ENCODE assay signal across 13 cellular contexts in genomic region chrX:120014354-120015129, GRCh38.
DNase-seq lines count a peak whose midpoint lies in the region; ATAC-seq and TF ChIP-seq lines count a peak whose summit lies in the region.
"Had no signal": no experiment of that assay in that cellular context is flagged by ENCODE, and none has a peak within 500 bp of the region (broad histone marks: within the 10 kb centered on the region; RNA-seq: fewer than 3 reads in every experiment).

No MANE protein-coding gene starts in this region.

- H3K4me3 ChIP-seq in left ventricle myocardium inferior: peak overlapping the region; percentile 52
- H3K4me3 ChIP-seq: K562 had no signal

- DNase-seq in Calu3 (no peak), NCI-H774 (lab: John Stamatoyannopoulos, UW) (peak; percentile 25), left ventricle myocardium inferior (no peak), progenitor cell of endocrine pancreas (ENCODE audit: low spot score, unreplicated experiment) (no peak), NCI-H69 (lab: John Stamatoyannopoulos, UW) (no peak), dedifferentiated amniotic fluid mesenchymal stem cell (ENCODE audit: extremely low spot score) (no peak), epidermal melanocyte (ENCODE audit: insufficient read length, low spot score) (no peak)
- DNase-seq: DMS153; stimulated activated CD4-positive, alpha-beta T cell treated with anti-CD3 and anti-CD28 coated beads, Interleukin-2, amount 100 ng/mL, for 48 hours had no signal

- no peaks in the 10 kb centered on the region for H3K9me3 ChIP-seq in left ventricle myocardium inferior (replicated peaks)
- H3K9me3 ChIP-seq: tibial nerve had no signal

- H3K4me3 Mint-ChIP-seq in Calu3 (ENCODE audit: low read depth, unreplicated experiment): peak overlapping the region; percentile 79
- peak overlapping the region; percentile 66 for H3K4me3 Mint-ChIP-seq in progenitor cell of endocrine pancreas (ENCODE audit: low read depth)
- H3K4me3 Mint-ChIP-seq: neural crest cell had no signal

- CTCF ChIA-PET in Calu3 (lab: Charles Lee): interaction anchor here (0.7 kb wide), 1 partner anchor 250 kb away, joined by 6 read pairs; no protein-coding TSS in a partner anchor

- no peaks in the 10 kb centered on the region for H3K36me3 ChIP-seq in left ventricle myocardium inferior
- H3K36me3 ChIP-seq: tibial nerve had no signal

- no peak for TF ChIP-seq CTCF in Calu3 (IDR thresholded peaks at IDR 0.05; ENCODE audit: unreplicated experiment)
- TF ChIP-seq CTCF in left ventricle myocardium inferior (IDR thresholded peaks at IDR 0.05; ENCODE audit: borderline replicate concordance): no peak
- TF ChIP-seq CTCF in progenitor cell of endocrine pancreas (IDR thresholded peaks at IDR 0.05; ENCODE audit: unreplicated experiment): no peak

- no TSS peak for BruUV-seq in Calu3 (replicated peaks; lab: Mats Ljungman, UMichigan)

- H3K36me3 Mint-ChIP-seq in Calu3 (ENCODE audit: insufficient read depth, unreplicated experiment): peaks cover 6% of the 10 kb centered on the region
- no peaks in the 10 kb centered on the region for H3K36me3 Mint-ChIP-seq in progenitor cell of endocrine pancreas (ENCODE audit: insufficient read depth)

- ATAC-seq in HG02884 (IDR thresholded peaks at IDR 0.05; ENCODE audit: unreplicated experiment): no peak
- ATAC-seq: K562 had no signal

- H3K4me1 Mint-ChIP-seq in Calu3 (ENCODE audit: low read depth, unreplicated experiment): peaks cover 13% of the 10 kb centered on the region
- peaks cover 3% of the 10 kb centered on the region for H3K4me1 Mint-ChIP-seq in progenitor cell of endocrine pancreas (ENCODE audit: low read depth)

- H3K27ac Mint-ChIP-seq in Calu3 (ENCODE audit: unreplicated experiment): no peak overlapping the region
- no peak overlapping the region for H3K27ac Mint-ChIP-seq in progenitor cell of endocrine pancreas

- H3K27me3 Mint-ChIP-seq in Calu3 (ENCODE audit: unreplicated experiment) (peaks cover 52% of the 10 kb centered on the region), progenitor cell of endocrine pancreas (peaks cover 77% of the 10 kb centered on the region)

- no peak overlapping the region for H3K27ac ChIP-seq in left ventricle myocardium inferior (replicated peaks)
- H3K27ac ChIP-seq: tibial nerve had no signal

- intact Hi-C loops in Calu3 (cut with micrococcal nuclease; ENCODE audit: unreplicated experiment): no loop called here
- intact Hi-C loops in left ventricle myocardium inferior (cut with micrococcal nuclease): no loop called here

- H3K9me3 Mint-ChIP-seq in Calu3 (ENCODE audit: low read depth, unreplicated experiment) (no peaks in the 10 kb centered on the region), progenitor cell of endocrine pancreas (ENCODE audit: low read depth) (peaks cover 6% of the 10 kb centered on the region)
- H3K9me3 Mint-ChIP-seq: neural crest cell had no signal

- H3K4me1 ChIP-seq in left ventricle myocardium inferior: peaks cover 5% of the 10 kb centered on the region

- H3K27me3 ChIP-seq in left ventricle myocardium inferior (ENCODE audit: low read depth): peaks cover 61% of the 10 kb centered on the region
